Comparison of ENCODE assay signal across 7 cellular contexts in genomic region chr1:178253581-178253980, GRCh38.
A peak's percentile ranks its signal among the peaks of the same experiment; 100 is the strongest.
DNase-seq lines count a peak whose midpoint lies in the region; ATAC-seq and TF ChIP-seq lines count a peak whose summit lies in the region.
"Not testable (repeated sequence)": the region's sequence is repeated elsewhere in the genome, so short reads cannot be mapped to it uniquely, and the experiment has no call there.

No MANE protein-coding gene starts in this region.

- not testable (repeated sequence) for ATAC-seq in GM23338

- peaks cover 15% of the 10 kb centered on the region for H3K36me3 Mint-ChIP-seq in GM23338 (ENCODE audit: low read depth)
- peaks cover 14% of the 10 kb centered on the region for H3K36me3 Mint-ChIP-seq in dendritic cell treated with granulocyte-macrophage colony-stimulating factor and Interleukin-4, amounts not matched to agents 40 ng/mL and 50 ng/mL, for 4 days (ENCODE audit: low read depth)
- not testable (repeated sequence) for H3K36me3 Mint-ChIP-seq in endodermal cell (ENCODE audit: low read depth)

- not testable (repeated sequence) for H2BK120ac ChIP-seq in trophoblast cell (ENCODE audit: insufficient read depth, low read length, poor library complexity)

- not testable (repeated sequence) for H3K23ac ChIP-seq in trophoblast cell (ENCODE audit: low read length)

- not testable (repeated sequence) for H3K14ac ChIP-seq in trophoblast cell (ENCODE audit: low read length)

- not testable (repeated sequence) for H3K36me3 ChIP-seq in GM23338 (ENCODE audit: insufficient read depth); HUES48 (ENCODE audit: control insufficient read depth, insufficient read depth, low read length); HUES64 (ENCODE audit: insufficient read depth, low read length); endodermal cell (ENCODE audit: control insufficient read depth, insufficient read depth, low read length); iPS-20b (ENCODE audit: insufficient read depth, low read depth, low read length); trophoblast cell (ENCODE audit: control insufficient read depth in 1 of 2, insufficient read depth in 2 of 2, low read length in 2 of 2)

- not testable (repeated sequence) for H4K20me1 ChIP-seq in GM23338 (replicated peaks; ENCODE audit: insufficient read depth)

- H2BK5ac ChIP-seq in trophoblast cell (ENCODE audit: low read depth, low read length, poor library complexity), result not testable (repeated sequence)

- not testable (repeated sequence) for H4K91ac ChIP-seq in trophoblast cell (ENCODE audit: low read depth, low read length)

- not testable (repeated sequence) for H3K9me3 ChIP-seq in HUES48 (ENCODE audit: control insufficient read depth, insufficient read depth, low read length); HUES64 (ENCODE audit: insufficient read depth, low read depth, low read length); endodermal cell (ENCODE audit: control insufficient read depth, low read length); iPS-20b (ENCODE audit: insufficient read depth, low read depth, low read length); trophoblast cell (ENCODE audit: insufficient read depth, low read depth, low read length)

- H3K4me1 ChIP-seq in GM23338 (ENCODE audit: insufficient read depth) (peaks cover 54% of the 10 kb centered on the region), HUES48 (ENCODE audit: control insufficient read depth, insufficient read depth, low read length) (peaks cover 46% of the 10 kb centered on the region), HUES64 (ENCODE audit: insufficient read depth, low read length) (peaks cover 47% of the 10 kb centered on the region), iPS-20b (ENCODE audit: insufficient read depth, low read length) (peaks cover 29% of the 10 kb centered on the region)
- not testable (repeated sequence) for H3K4me1 ChIP-seq in endodermal cell (ENCODE audit: control insufficient read depth, insufficient read depth, low read length); trophoblast cell (ENCODE audit: control insufficient read depth in 1 of 2, insufficient read depth in 2 of 2, low read length in 2 of 2)

- H3K18ac ChIP-seq in trophoblast cell (ENCODE audit: low read length), result not testable (repeated sequence)

- H3K9me2 ChIP-seq in GM23338 (ENCODE audit: insufficient read depth), result not testable (repeated sequence)

- H3K4me3 Mint-ChIP-seq in GM23338; dendritic cell treated with granulocyte-macrophage colony-stimulating factor and Interleukin-4, amounts not matched to agents 40 ng/mL and 50 ng/mL, for 4 days; endodermal cell: not testable (repeated sequence)

- not testable (repeated sequence) for H4K8ac ChIP-seq in trophoblast cell (ENCODE audit: low read depth, low read length)

- not testable (repeated sequence) for H3K79me1 ChIP-seq in trophoblast cell (ENCODE audit: low read length)

- H3K27ac Mint-ChIP-seq in GM23338 (peak overlapping the region; percentile 89), endodermal cell (peak overlapping the region; percentile 54)
- H3K27ac Mint-ChIP-seq in dendritic cell treated with granulocyte-macrophage colony-stimulating factor and Interleukin-4, amounts not matched to agents 40 ng/mL and 50 ng/mL, for 4 days, result peak overlapping the region; percentile 13

- H3K27me3 ChIP-seq in GM23338 (ENCODE audit: insufficient read depth); HUES48 (ENCODE audit: control insufficient read depth, insufficient read depth, low read length); HUES64 (ENCODE audit: insufficient read depth, low read length); endodermal cell (ENCODE audit: control insufficient read depth, insufficient read depth, low read length, poor library complexity, severe bottlenecking); iPS-20b (ENCODE audit: insufficient read depth, low read length); trophoblast cell (ENCODE audit: insufficient read depth, low read length): not testable (repeated sequence)

- H2BK12ac ChIP-seq in trophoblast cell (ENCODE audit: low read length), result not testable (repeated sequence)

- H3K4me2 ChIP-seq in GM23338, result peak overlapping the region; percentile 54
- H3K4me2 ChIP-seq in trophoblast cell (ENCODE audit: low read length), result not testable (repeated sequence)

- peaks cover 42% of the 10 kb centered on the region for H3K4me1 Mint-ChIP-seq in GM23338
- H3K4me1 Mint-ChIP-seq in dendritic cell treated with granulocyte-macrophage colony-stimulating factor and Interleukin-4, amounts not matched to agents 40 ng/mL and 50 ng/mL, for 4 days (ENCODE audit: low read depth), result peaks cover 24% of the 10 kb centered on the region
- H3K4me1 Mint-ChIP-seq in endodermal cell, result peaks cover 25% of the 10 kb centered on the region

- not testable (repeated sequence) for TF ChIP-seq CTCF in GM23338 (conservative IDR thresholded peaks at IDR 0.05; ENCODE audit: low read depth in 2 of 2); endodermal cell (conservative IDR thresholded peaks at IDR 0.05)

- peak overlapping the region; percentile 94 for H3K27ac ChIP-seq in GM23338 (ENCODE audit: low read depth)
- H3K27ac ChIP-seq in HUES48 (ENCODE audit: low read depth, low read length), result peak overlapping the region; percentile 76
- H3K27ac ChIP-seq in HUES64 (ENCODE audit: low read depth, low read length), result peak overlapping the region; percentile 66
- H3K27ac ChIP-seq in endodermal cell (ENCODE audit: low read depth, low read length), result not testable (repeated sequence)
- peak overlapping the region; percentile 22 for H3K27ac ChIP-seq in iPS-20b (ENCODE audit: low read length)
- peak overlapping the region; percentile 39 for H3K27ac ChIP-seq in trophoblast cell (ENCODE audit: low read depth, low read length)

- H3K4me3 ChIP-seq in GM23338; HUES48 (ENCODE audit: low read depth, low read length); HUES64 (ENCODE audit: low read length); endodermal cell (ENCODE audit: low read length); trophoblast cell (ENCODE audit: low read depth, low read length): not testable (repeated sequence)
- peak overlapping the region; percentile 9; the same call in 1 of the 2 replicates for H3K4me3 ChIP-seq in iPS-20b (ENCODE audit: low read length)

- H3F3A ChIP-seq in GM23338 (replicated peaks; ENCODE audit: low read depth), result not testable (repeated sequence)

- H2AK5ac ChIP-seq in trophoblast cell (ENCODE audit: low read length), result not testable (repeated sequence)

- DNase-seq in GM23338 (ENCODE audit: low spot score); trophoblast cell: not testable (repeated sequence)
- DNase-seq in endodermal cell, result peak; percentile 79

- H3K9ac ChIP-seq in HUES48 (ENCODE audit: low read depth, low read length); HUES64 (ENCODE audit: low read depth, low read length); endodermal cell (ENCODE audit: extremely low read depth, low read length, poor library complexity, severe bottlenecking); iPS-20b (ENCODE audit: low read depth, low read length); trophoblast cell (ENCODE audit: low read length): not testable (repeated sequence)

- intact Hi-C loops in dendritic cell treated with granulocyte-macrophage colony-stimulating factor and Interleukin-4, amounts not matched to agents 40 ng/mL and 50 ng/mL, for 4 days (cut with micrococcal nuclease), result not testable (repeated sequence)

- H2AFZ ChIP-seq in GM23338; trophoblast cell (ENCODE audit: insufficient read depth, low read length, poor library complexity): not testable (repeated sequence)

- H3K9me3 Mint-ChIP-seq in GM23338 (peaks cover 12% of the 10 kb centered on the region), endodermal cell (peaks cover 12% of the 10 kb centered on the region)
- peaks cover 36% of the 10 kb centered on the region for H3K9me3 Mint-ChIP-seq in dendritic cell treated with granulocyte-macrophage colony-stimulating factor and Interleukin-4, amounts not matched to agents 40 ng/mL and 50 ng/mL, for 4 days

- not testable (repeated sequence) for H3K4ac ChIP-seq in trophoblast cell (ENCODE audit: low read depth, low read length)

- not testable (repeated sequence) for H4K12ac ChIP-seq in trophoblast cell (ENCODE audit: low read depth, low read length)

- WGBS in HUES64, result 52% methylated on average over 3 of the region's 3 CpGs
- 75 to 80% methylated on average over 2 to 3 of the region's 3 CpGs for WGBS in endodermal cell (ENCODE audit: insufficient coverage in 1 of 2, insufficient read length in 1 of 2), 2 experiments
- no CpG with 5 or more reads among the region's 3 CpGs for WGBS in trophoblast cell (ENCODE audit: extremely low coverage, insufficient coverage, insufficient read length)

- peaks cover 47% of the 10 kb centered on the region for H3K79me2 ChIP-seq in GM23338 (replicated peaks; ENCODE audit: insufficient read depth)
- not testable (repeated sequence) for H3K79me2 ChIP-seq in trophoblast cell (ENCODE audit: control insufficient read depth, insufficient read depth, low read length, poor library complexity)

- not testable (repeated sequence) for H3K27me3 Mint-ChIP-seq in GM23338 (ENCODE audit: insufficient read depth, low read depth, poor library complexity); dendritic cell treated with granulocyte-macrophage colony-stimulating factor and Interleukin-4, amounts not matched to agents 40 ng/mL and 50 ng/mL, for 4 days; endodermal cell (ENCODE audit: insufficient read depth)

Comparison
In these comparisons a context has a peak if more than half of its experiments do, and no peak if none do; other contexts are left out.
1. H3K27ac Mint-ChIP-seq: peak in every context shown above with its lines; median percentile 89 in GM23338; 54 in endodermal cell; 13 in dendritic cell treated with granulocyte-macrophage colony-stimulating factor and Interleukin-4, amounts not matched to agents 40 ng/mL and 50 ng/mL, for 4 days.